Comparison of ENCODE assay signal across 18 cellular contexts in genomic region chr3:33544126-33544525, GRCh38.
"Had no signal": no experiment of that assay in that cellular context is flagged by ENCODE, and none has a peak within 500 bp of the region (broad histone marks: within the 10 kb centered on the region; RNA-seq: fewer than 3 reads in every experiment).

No MANE protein-coding gene starts in this region.

- H3K4me3 Mint-ChIP-seq: activated naive CD4-positive, alpha-beta T cell treated with anti-CD3 and anti-CD28 coated beads, Interleukin-2, amount 50 U/mL, for 24 hours; dendritic cell treated with granulocyte-macrophage colony-stimulating factor and Interleukin-4, amounts not matched to agents 40 ng/mL and 50 ng/mL, for 4 days; stimulated activated naive CD8-positive, alpha-beta T cell treated with anti-CD3 and anti-CD28 coated beads, Interleukin-15, Interleukin-2, amounts not matched to agents 100 ng/mL and 50 ng/mL, for 24 hours; WTC11 had no signal

- ATAC-seq: heart left ventricle, left lung, upper lobe of right lung, WTC11 had no signal

- H3K27ac ChIP-seq: brain microvascular endothelial cell, heart left ventricle, left lung, testis, upper lobe of right lung had no signal

- H3K4me1 Mint-ChIP-seq: activated naive CD4-positive, alpha-beta T cell treated with anti-CD3 and anti-CD28 coated beads, Interleukin-2, amount 50 U/mL, for 24 hours; WTC11 had no signal

- DNase-seq: activated CD4-positive, alpha-beta T cell treated with anti-CD3 and anti-CD28 coated beads, Interleukin-2, amount 50 U/mL, for 1 hour; activated T-cell treated with anti-CD3 and anti-CD28 coated beads, Interleukin-2, amount 50 U/mL, for 1 hour; amniotic stem cell; brain microvascular endothelial cell; cerebellar nuclear complex; erythroblast; foreskin melanocyte; heart left ventricle; left lung; stimulated activated CD4-positive, alpha-beta T cell treated with anti-CD3 and anti-CD28 coated beads, Interleukin-4, amount 100 ng/mL, for 1 hour; stimulated activated CD8-positive, alpha-beta memory T cell treated with anti-CD3 and anti-CD28 coated beads, Interleukin-4, amount 100 ng/mL, for 48 hours; T-helper 1 cell; testis; upper lobe of right lung had no signal

- H3K27me3 ChIP-seq: brain microvascular endothelial cell, heart left ventricle, left lung, testis, upper lobe of right lung had no signal

- H3K9me3 Mint-ChIP-seq: activated naive CD4-positive, alpha-beta T cell treated with anti-CD3 and anti-CD28 coated beads, Interleukin-2, amount 50 U/mL, for 24 hours; dendritic cell treated with granulocyte-macrophage colony-stimulating factor and Interleukin-4, amounts not matched to agents 40 ng/mL and 50 ng/mL, for 4 days had no signal

- H3K9me3 ChIP-seq: heart left ventricle, left lung, testis, upper lobe of right lung had no signal

- H3K4me3 ChIP-seq: heart left ventricle, left lung, testis, upper lobe of right lung had no signal

- H3K27me3 Mint-ChIP-seq: activated naive CD4-positive, alpha-beta T cell treated with anti-CD3 and anti-CD28 coated beads, Interleukin-2, amount 50 U/mL, for 24 hours; dendritic cell treated with granulocyte-macrophage colony-stimulating factor and Interleukin-4, amounts not matched to agents 40 ng/mL and 50 ng/mL, for 4 days; stimulated activated naive CD8-positive, alpha-beta T cell treated with anti-CD3 and anti-CD28 coated beads, Interleukin-15, Interleukin-2, amounts not matched to agents 100 ng/mL and 50 ng/mL, for 24 hours had no signal

- H3K27ac Mint-ChIP-seq: dendritic cell treated with granulocyte-macrophage colony-stimulating factor and Interleukin-4, amounts not matched to agents 40 ng/mL and 50 ng/mL, for 4 days; stimulated activated naive CD8-positive, alpha-beta T cell treated with anti-CD3 and anti-CD28 coated beads, Interleukin-15, Interleukin-2, amounts not matched to agents 100 ng/mL and 50 ng/mL, for 24 hours had no signal

- H3K4me1 ChIP-seq: heart left ventricle, left lung, testis, upper lobe of right lung had no signal
